ENCODE assay signal across 1 cellular context in the genomic region with DNA sequence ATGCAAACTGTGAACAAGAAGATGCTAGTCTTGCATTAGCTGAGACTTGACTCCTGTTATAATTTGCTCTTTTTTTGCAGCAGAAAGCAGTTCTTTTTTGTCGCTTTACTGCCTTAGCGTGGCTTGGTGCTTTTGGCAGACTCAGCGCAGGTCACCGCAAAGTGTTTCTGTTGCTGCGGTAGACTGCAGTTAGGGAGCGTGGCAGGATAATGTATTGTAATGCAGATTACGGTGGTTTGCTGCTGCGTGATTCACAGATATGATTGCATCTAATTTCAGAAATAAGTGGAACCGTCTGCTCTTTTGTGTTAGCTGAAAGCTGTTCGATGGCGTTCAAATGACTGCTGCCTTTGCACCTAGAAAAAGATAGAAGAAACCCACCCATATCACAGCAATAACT.
TF ChIP-seq lines count a peak whose summit lies in the region.

No MANE protein-coding gene starts in this region.

TF ChIP-seq in HEK293, 187 proteins besides CTCF, POLR2A, EP300 and RAD21 (continued from another document):
- TF ChIP-seq ZNF777 (tag by site-specific recombination; IDR thresholded peaks at IDR 0.05; ENCODE audit: borderline replicate concordance) (no peak), OSR2 (tag by site-specific recombination; IDR thresholded peaks at IDR 0.05) (peak; percentile 62; the same call in 1 of the 2 replicates)
TF ChIP-seq in HEK293: peak in this region for 9.
